33 cellular contexts compared by ENCODE assay signal in the genomic region with DNA sequence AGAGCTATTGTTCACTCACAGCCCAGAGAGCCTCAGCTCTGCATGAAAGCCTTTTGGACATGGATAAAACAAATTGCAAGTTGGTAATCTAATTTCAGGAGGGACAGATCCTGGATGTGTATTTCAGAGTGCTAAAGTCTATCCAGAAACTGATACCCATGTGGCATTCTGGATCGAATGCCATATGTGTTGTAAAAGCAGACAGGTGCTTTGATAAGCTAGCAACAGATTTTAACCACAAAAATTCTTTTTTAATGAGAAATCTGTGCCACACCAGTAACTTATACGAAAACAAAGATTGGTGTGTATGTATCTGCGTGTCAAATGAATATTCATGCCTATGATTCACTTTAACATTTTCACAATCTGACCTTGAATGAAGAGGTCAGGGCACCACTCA.
"Had no signal": no experiment of that assay in that cellular context is flagged by ENCODE, and none has a peak within 500 bp of the region (broad histone marks: within the 10 kb centered on the region; RNA-seq: fewer than 3 reads in every experiment).

No MANE protein-coding gene starts in this region.

- H3K27me3 ChIP-seq: cardiac muscle cell, Peyer's patch had no signal

- H3K9me3 ChIP-seq: Peyer's patch had no signal

- H3K4me3 ChIP-seq: cardiac muscle cell, Peyer's patch, SK-N-MC had no signal

- H3K4me3 Mint-ChIP-seq: activated CD4-positive, alpha-beta memory T cell treated with anti-CD3 and anti-CD28 coated beads, Interleukin-2, amount 10 ng/mL, durations not matched to agents 7 days and 5 days; activated CD8-positive, alpha-beta memory T cell treated with anti-CD3 and anti-CD28 coated beads, Interleukin-2, amount 10 ng/mL, durations not matched to agents 7 days and 5 days; activated naive CD4-positive, alpha-beta T cell treated with anti-CD3 and anti-CD28 coated beads, Interleukin-2, amount 10 ng/mL, durations not matched to agents 7 days and 5 days; activated naive CD8-positive, alpha-beta T cell; activated naive CD8-positive, alpha-beta T cell treated with anti-CD3 and anti-CD28 coated beads, Interleukin-2, amount 50 U/mL, for 24 hours; central memory CD8-positive, alpha-beta T cell had no signal

- H3K36me3 ChIP-seq: cardiac muscle cell, Peyer's patch, WERI-Rb-1 had no signal

- H3K4me1 ChIP-seq: Peyer's patch had no signal

- H3K27ac ChIP-seq: cardiac muscle cell, Peyer's patch, RWPE1, SK-N-MC, WERI-Rb-1 had no signal

- H3K4me1 Mint-ChIP-seq: activated CD4-positive, alpha-beta memory T cell treated with anti-CD3 and anti-CD28 coated beads, Interleukin-2, amount 10 ng/mL, durations not matched to agents 7 days and 5 days; activated CD8-positive, alpha-beta memory T cell treated with anti-CD3 and anti-CD28 coated beads, Interleukin-2, amount 10 ng/mL, durations not matched to agents 7 days and 5 days; activated naive CD4-positive, alpha-beta T cell treated with anti-CD3 and anti-CD28 coated beads, Interleukin-2, amount 10 ng/mL, durations not matched to agents 7 days and 5 days; activated naive CD8-positive, alpha-beta T cell treated with anti-CD3 and anti-CD28 coated beads, Interleukin-2, amount 50 U/mL, for 24 hours; central memory CD8-positive, alpha-beta T cell had no signal

- H3K27ac Mint-ChIP-seq: activated CD4-positive, alpha-beta memory T cell treated with anti-CD3 and anti-CD28 coated beads, Interleukin-2, amount 10 ng/mL, durations not matched to agents 7 days and 5 days; activated CD8-positive, alpha-beta memory T cell treated with anti-CD3 and anti-CD28 coated beads, Interleukin-2, amount 10 ng/mL, durations not matched to agents 7 days and 5 days; activated naive CD4-positive, alpha-beta T cell treated with anti-CD3 and anti-CD28 coated beads, Interleukin-2, amount 10 ng/mL, durations not matched to agents 7 days and 5 days; activated naive CD8-positive, alpha-beta T cell; activated naive CD8-positive, alpha-beta T cell treated with anti-CD3 and anti-CD28 coated beads, Interleukin-2, amount 50 U/mL, for 24 hours had no signal

- H3K27me3 Mint-ChIP-seq: activated CD4-positive, alpha-beta memory T cell treated with anti-CD3 and anti-CD28 coated beads, Interleukin-2, amount 10 ng/mL, durations not matched to agents 7 days and 5 days; activated CD8-positive, alpha-beta memory T cell treated with anti-CD3 and anti-CD28 coated beads, Interleukin-2, amount 10 ng/mL, durations not matched to agents 7 days and 5 days; activated naive CD4-positive, alpha-beta T cell treated with anti-CD3 and anti-CD28 coated beads, Interleukin-2, amount 10 ng/mL, durations not matched to agents 7 days and 5 days; activated naive CD8-positive, alpha-beta T cell; activated naive CD8-positive, alpha-beta T cell treated with anti-CD3 and anti-CD28 coated beads, Interleukin-2, amount 50 U/mL, for 24 hours; central memory CD8-positive, alpha-beta T cell had no signal

- DNase-seq: activated CD4-positive, alpha-beta memory T cell treated with anti-CD3 and anti-CD28 coated beads, Interleukin-2, amount 10 ng/mL, durations not matched to agents 7 days and 5 days; activated CD4-positive, alpha-beta T cell treated with anti-CD3 and anti-CD28 coated beads for 1 hour; activated CD4-positive, alpha-beta T cell treated with anti-CD3 and anti-CD28 coated beads for 48 hours; activated CD4-positive, CD25-positive, alpha-beta regulatory T cell; activated CD8-positive, alpha-beta memory T cell treated with anti-CD3 and anti-CD28 coated beads for 24 hours; activated CD8-positive, alpha-beta memory T cell treated with anti-CD3 and anti-CD28 coated beads, Interleukin-2, amount 10 ng/mL, durations not matched to agents 7 days and 5 days; activated CD8-positive, alpha-beta memory T cell treated with anti-CD3 and anti-CD28 coated beads, Interleukin-2, amount 50 U/mL, for 48 hours; activated effector memory CD4-positive, alpha-beta T cell treated with Interleukin-2 at 50 U/mL for 16 hours; activated naive CD4-positive, alpha-beta T cell treated with anti-CD3 and anti-CD28 coated beads, Interleukin-2, amount 10 ng/mL, durations not matched to agents 7 days and 5 days; activated naive CD8-positive, alpha-beta T cell treated with anti-CD3 and anti-CD28 coated beads, Interleukin-2, amount 50 U/mL, for 24 hours; activated T-cell treated with anti-CD3 and anti-CD28 coated beads, Interleukin-2, amount 50 U/mL, for 48 hours; anterior cingulate cortex; Kasumi-1; KBM-7; MM.1S; MV-4-11; NCI-H1092; NCI-H1436 treated with DMSO at 0.1 percent for 48 hours; NCI-H1694 treated with DMSO at 0.1 percent for 48 hours; NCI-H2029; NCI-H2227 treated with DMSO at 0.1 percent for 48 hours; NCI-H446 treated with DMSO at 0.1 percent for 48 hours; NCI-H524 treated with DMSO at 0.1 percent for 48 hours; PC-3; Peyer's patch; SIG-M5; T1000; WERI-Rb-1 had no signal

- H3K36me3 Mint-ChIP-seq: activated CD8-positive, alpha-beta memory T cell treated with anti-CD3 and anti-CD28 coated beads, Interleukin-2, amount 10 ng/mL, durations not matched to agents 7 days and 5 days; activated naive CD4-positive, alpha-beta T cell treated with anti-CD3 and anti-CD28 coated beads, Interleukin-2, amount 10 ng/mL, durations not matched to agents 7 days and 5 days; activated naive CD8-positive, alpha-beta T cell had no signal

- H3K9me3 Mint-ChIP-seq: activated CD4-positive, alpha-beta memory T cell treated with anti-CD3 and anti-CD28 coated beads, Interleukin-2, amount 10 ng/mL, durations not matched to agents 7 days and 5 days; activated naive CD8-positive, alpha-beta T cell treated with anti-CD3 and anti-CD28 coated beads, Interleukin-2, amount 50 U/mL, for 24 hours had no signal
